14 cellular contexts compared by ENCODE assay signal in the genomic region with DNA sequence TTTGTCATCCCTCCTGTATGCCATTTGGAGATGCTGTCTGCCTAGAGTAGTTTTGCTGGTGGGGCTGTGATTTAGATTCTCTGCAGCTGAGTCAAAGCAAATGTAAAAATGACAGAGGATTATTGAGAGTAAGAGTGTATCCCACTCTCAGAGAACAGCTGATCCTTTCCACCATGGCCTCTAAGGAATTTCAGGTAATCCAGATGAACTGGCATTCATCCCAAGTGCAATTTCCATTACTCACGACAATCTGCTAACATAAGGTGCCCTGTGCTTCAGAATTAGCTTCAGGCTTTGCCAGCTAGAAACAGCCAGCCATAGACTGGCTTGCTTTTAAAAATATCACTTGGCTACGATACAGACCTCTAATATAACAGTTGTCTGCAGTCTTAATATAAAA. TPM values are rescaled to one million over a fixed set of nuclear protein-coding genes. Genes with fewer than 3 reads are reported as not detected.
DNase-seq lines count a peak whose midpoint lies in the region; TF ChIP-seq lines count a peak whose summit lies in the region.
"Had no signal": no experiment of that assay in that cellular context is flagged by ENCODE, and none has a peak within 500 bp of the region (broad histone marks: within the 10 kb centered on the region; RNA-seq: fewer than 3 reads in every experiment).

No MANE protein-coding gene starts in this region.

- H3K9me2 ChIP-seq in SK-N-SH, result no peaks in the 10 kb centered on the region

- WGBS in SK-N-SH (ENCODE audit: low lambda C conversion rate), result 2% methylated on average over 2 of the region's 2 CpGs

- H3F3A ChIP-seq in SK-N-SH (replicated peaks; ENCODE audit: insufficient read depth), result no peaks in the 10 kb centered on the region

- TF ChIP-seq RAD21 in SK-N-SH (IDR thresholded peaks at IDR 0.05; ENCODE audit: low read length), result no peak

- H3K9me3 Mint-ChIP-seq in activated CD4-positive, alpha-beta T cell treated with anti-CD3 and anti-CD28 coated beads, Interleukin-2, amount 10 ng/mL, durations not matched to agents 24 days and 14 days, result no peaks in the 10 kb centered on the region

- no peak overlapping the region for H3K27ac Mint-ChIP-seq in activated CD4-positive, alpha-beta T cell treated with anti-CD3 and anti-CD28 coated beads, Interleukin-2, amount 10 ng/mL, durations not matched to agents 24 days and 14 days

- no peaks in the 10 kb centered on the region for H3K36me3 ChIP-seq in SK-N-SH (replicated peaks in 1 of 2; ENCODE audit: control insufficient read depth in 1 of 2, insufficient read depth in 2 of 2, low read length in 1 of 2)
- H3K36me3 ChIP-seq: HAP-1, SJCRH30 had no signal

- peaks cover 32% of the 10 kb centered on the region for H3K27me3 Mint-ChIP-seq in activated CD4-positive, alpha-beta T cell treated with anti-CD3 and anti-CD28 coated beads, Interleukin-2, amount 10 ng/mL, durations not matched to agents 24 days and 14 days

- H3K27ac ChIP-seq in SK-N-SH (ENCODE audit: low read depth in 2 of 2, low read length in 1 of 2), result no peak overlapping the region
- H3K27ac ChIP-seq: PC-9, SJCRH30 had no signal

- H3K9ac ChIP-seq in SK-N-SH, result no peak overlapping the region

- H3K9me3 ChIP-seq in SK-N-SH, result no peaks in the 10 kb centered on the region
- H3K9me3 ChIP-seq: HAP-1, SJCRH30 had no signal

- no peak for TF ChIP-seq CTCF in SK-N-SH (IDR thresholded peaks at IDR 0.05)

- H3K4me1 Mint-ChIP-seq in activated CD4-positive, alpha-beta T cell treated with anti-CD3 and anti-CD28 coated beads, Interleukin-2, amount 10 ng/mL, durations not matched to agents 24 days and 14 days, result no peaks in the 10 kb centered on the region

- H3K4me3 Mint-ChIP-seq in activated CD4-positive, alpha-beta T cell treated with anti-CD3 and anti-CD28 coated beads, Interleukin-2, amount 10 ng/mL, durations not matched to agents 24 days and 14 days, result no peak overlapping the region

- POLR2A ChIA-PET in SK-N-SH (lab: Yijun Ruan, JAX), result no interaction called here

- intact Hi-C loops in activated CD4-positive, alpha-beta T cell treated with anti-CD3 and anti-CD28 coated beads, Interleukin-2, amount 10 ng/mL, durations not matched to agents 24 days and 14 days (cut with micrococcal nuclease), result loop anchor here (5.0 kb wide), 1 partner anchor 116 kb away; no protein-coding TSS in a partner anchor
- intact Hi-C loops in posterior vena cava (cut with DNase I), result no loop called here

- no peaks in the 10 kb centered on the region for H3K4me1 ChIP-seq in SK-N-SH (ENCODE audit: control insufficient read depth in 1 of 2, insufficient read depth in 2 of 2, low read depth in 1 of 2, low read length in 1 of 2)
- H3K4me1 ChIP-seq: SJCRH30 had no signal

- no peaks in the 10 kb centered on the region for H3K36me3 Mint-ChIP-seq in activated CD4-positive, alpha-beta T cell treated with anti-CD3 and anti-CD28 coated beads, Interleukin-2, amount 10 ng/mL, durations not matched to agents 24 days and 14 days (ENCODE audit: low read depth)

- CTCF ChIA-PET in SK-N-SH (lab: Yijun Ruan, JAX), result interaction anchor here (0.8 to 3.4 kb wide), 10 partner anchors 9 to 343 kb away, joined by 3 to 27 read pairs (median 4); a partner anchor contains a TSS

- H3K4me3 ChIP-seq in SK-N-SH (ENCODE audit: low read depth in 2 of 2, low read length in 1 of 2), result no peak overlapping the region
- H3K4me3 ChIP-seq: HAP-1, K562, PC-9, SJCRH30 had no signal

- TF ChIP-seq EP300 in SK-N-SH (IDR thresholded peaks at IDR 0.05; ENCODE audit: borderline replicate concordance in 1 of 2, low read depth in 1 of 2, low read length in 1 of 2), result no peak

- no peaks in the 10 kb centered on the region for H4K20me1 ChIP-seq in SK-N-SH (ENCODE audit: insufficient read depth)

- H3K27me3 ChIP-seq in SK-N-SH (ENCODE audit: insufficient read depth), result peaks cover 3% of the 10 kb centered on the region; the same call in 1 of the 2 replicates

- no peak overlapping the region for H3K4me2 ChIP-seq in SK-N-SH
- H3K4me2 ChIP-seq: PC-9 had no signal

- H2AFZ ChIP-seq in SK-N-SH (ENCODE audit: low read depth), result no peak overlapping the region
- H2AFZ ChIP-seq: PC-9 had no signal

- peak; percentile 38 for DNase-seq in activated CD4-positive, alpha-beta T cell treated with anti-CD3 and anti-CD28 coated beads, Interleukin-2, amount 10 ng/mL, durations not matched to agents 24 days and 14 days
- DNase-seq in activated CD4-positive, alpha-beta T cell treated with anti-CD3 and anti-CD28 coated beads for 1 hour, result no peak
- DNase-seq in NCI-H82 treated with DMSO at 0.1 percent for 48 hours (lab: John Stamatoyannopoulos, UW; ENCODE audit: unreplicated experiment) (peak; percentile 53), myocyte (ENCODE audit: low read depth) (peak; percentile 24), NCI-H748 (lab: John Stamatoyannopoulos, UW; ENCODE audit: unreplicated experiment) (no peak), SK-N-SH (no peak), GDM1 (lab: John Stamatoyannopoulos, UW) (no peak), posterior vena cava (ENCODE audit: low spot score) (no peak)
- DNase-seq: NCI-H187, NCI-H510A, PC-9, SJCRH30 had no signal

- H3K79me2 ChIP-seq in SK-N-SH (ENCODE audit: insufficient read depth), result no peaks in the 10 kb centered on the region

TF ChIP-seq in SK-N-SH, 30 proteins besides CTCF, POLR2A, EP300 and RAD21:
- TF ChIP-seq MEF2A (IDR thresholded peaks at IDR 0.05; ENCODE audit: borderline replicate concordance, low read depth), result no peak
- TF ChIP-seq ELF1 (IDR thresholded peaks at IDR 0.05), result no peak
- TF ChIP-seq EZH2phosphoT487 (IDR thresholded peaks at IDR 0.05; ENCODE audit: borderline replicate concordance, low read depth), result no peak

RNA-seq across cellular contexts. Expression of a gene that starts 16.9 kb away (rescaled TPM):
- total RNA-seq in activated CD4-positive, alpha-beta T cell treated with anti-CD3 and anti-CD28 coated beads, Interleukin-2, amount 10 ng/mL, durations not matched to agents 24 days and 14 days, result 0.43 and 0.54 TPM in 2 replicates
- total RNA-seq in myocyte (0.10 TPM in 1 of 2 replicates, not detected in the other), posterior vena cava (under 1 TPM; 0.14 to 0.23 TPM)
- polyA plus RNA-seq in myocyte (2012), result 0.15 TPM
- 0.02 and 0.03 TPM in 2 replicates for polyA plus RNA-seq in SK-N-SH (2012; rRNA removed)
- 0.21 and 0.51 TPM in 2 replicates for polyA plus RNA-seq in SK-N-SH (2012; cell fraction: cytosol; rRNA removed)
- polyA plus RNA-seq in SK-N-SH (2012; cell fraction: nucleus; rRNA removed), result 0.05 and 0.20 TPM in 2 replicates

RNA-seq across cellular contexts. Expression of a gene that starts 59.2 kb away (rescaled TPM):
- not detected in 2 replicates for total RNA-seq in activated CD4-positive, alpha-beta T cell treated with anti-CD3 and anti-CD28 coated beads, Interleukin-2, amount 10 ng/mL, durations not matched to agents 24 days and 14 days
- total RNA-seq in myocyte, result not detected in 2 replicates
- polyA plus RNA-seq in myocyte (2012), result not detected
- polyA plus RNA-seq in SK-N-SH (2012; rRNA removed), result not detected in 2 replicates
- not detected in 2 replicates for polyA plus RNA-seq in SK-N-SH (2012; cell fraction: cytosol; rRNA removed)
- not detected in 2 replicates for polyA plus RNA-seq in SK-N-SH (2012; cell fraction: nucleus; rRNA removed)
- total RNA-seq in posterior vena cava, result not detected
- total RNA-seq: K562, PC-9, SJCRH30 had no signal
- polyA plus RNA-seq: K562 had no signal

Comparison
In these comparisons a context has a peak if more than half of its experiments do, and no peak if none do; other contexts are left out.
1. DNase-seq: peak in activated CD4-positive, alpha-beta T cell treated with anti-CD3 and anti-CD28 coated beads, Interleukin-2, amount 10 ng/mL, durations not matched to agents 24 days and 14 days (single experiment), NCI-H82 treated with DMSO at 0.1 percent for 48 hours (single experiment) and myocyte (single experiment); none in activated CD4-positive, alpha-beta T cell treated with anti-CD3 and anti-CD28 coated beads for 1 hour (single experiment), NCI-H748 (single experiment), SK-N-SH (single experiment), GDM1 (single experiment) and posterior vena cava (single experiment).